In the genomic region with DNA sequence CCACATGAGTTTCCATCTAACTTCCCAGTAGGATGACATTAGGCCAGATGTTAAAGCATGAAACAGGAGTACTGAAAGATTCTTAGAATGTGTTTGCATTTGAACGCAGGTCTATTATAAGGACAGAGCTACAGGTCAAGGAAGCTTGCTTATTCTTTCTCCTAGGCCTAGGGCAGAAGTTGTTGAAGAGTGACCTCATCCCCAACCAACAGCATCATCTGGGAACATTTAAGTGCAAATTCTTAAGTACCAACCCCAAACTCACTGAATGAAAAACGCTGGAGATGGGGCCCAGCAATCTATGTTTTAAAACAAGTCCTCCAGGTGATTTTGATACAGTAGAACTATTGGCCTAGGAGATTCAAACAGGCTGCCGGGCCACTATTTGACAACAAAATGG, we compare ENCODE assay signal across 20 cellular contexts. TPM values are rescaled to one million over a fixed set of nuclear protein-coding genes. Genes with fewer than 3 reads are reported as not detected.
DNase-seq lines count a peak whose midpoint lies in the region; ATAC-seq and TF ChIP-seq lines count a peak whose summit lies in the region.
"Had no signal": no experiment of that assay in that cellular context is flagged by ENCODE, and none has a peak within 500 bp of the region (broad histone marks: within the 10 kb centered on the region; RNA-seq: fewer than 3 reads in every experiment).

No MANE protein-coding gene starts in this region.

- H3K4me1 ChIP-seq in OCI-LY3 (ENCODE audit: low read length): peaks cover 36% of the 10 kb centered on the region
- H3K4me1 ChIP-seq: sigmoid colon had no signal

- H3K9ac ChIP-seq in OCI-LY3 (ENCODE audit: low read length): peak overlapping the region; percentile 44

- H3K27ac Mint-ChIP-seq in activated naive CD8-positive, alpha-beta T cell treated with anti-CD3 and anti-CD28 coated beads for 36 hours: peak overlapping the region; percentile 51
- no peak overlapping the region for H3K27ac Mint-ChIP-seq in activated naive CD8-positive, alpha-beta T cell treated with anti-CD3 and anti-CD28 coated beads, Interleukin-2, amount 50 U/mL, for 24 hours
- H3K27ac Mint-ChIP-seq: activated naive CD4-positive, alpha-beta T cell treated with anti-CD3 and anti-CD28 coated beads, Interleukin-2, amount 50 U/mL, for 24 hours had no signal

- no peak overlapping the region for H2AFZ ChIP-seq in OCI-LY3 (ENCODE audit: low read depth, low read length)
- H2AFZ ChIP-seq: PC-9 had no signal

- no peaks in the 10 kb centered on the region for H4K20me1 ChIP-seq in OCI-LY3 (ENCODE audit: insufficient read depth, low read length)

- DNase-seq in activated naive CD8-positive, alpha-beta T cell treated with anti-CD3 and anti-CD28 coated beads for 36 hours: no peak
- no peak for DNase-seq in activated naive CD8-positive, alpha-beta T cell treated with anti-CD3 and anti-CD28 coated beads, Interleukin-2, amount 50 U/mL, for 24 hours
- DNase-seq in fibroblast of mammary gland (ENCODE audit: low read depth) (peak; percentile 41), sciatic nerve (ENCODE audit: low spot score) (no peak), iPS-NIHi7 (ENCODE audit: extremely low spot score) (no peak), NCI-H1436 (lab: John Stamatoyannopoulos, UW) (no peak), left cardiac atrium (no peak)
- DNase-seq: activated CD4-positive, alpha-beta T cell treated with anti-CD3 and anti-CD28 coated beads, Interleukin-2, amount 50 U/mL, for 1 hour; C1 segment of cervical spinal cord; effector CD8-positive, alpha-beta T cell; immature natural killer cell; naive thymus-derived CD4-positive, alpha-beta T cell; NCI-H748 treated with DMSO at 0.1 percent for 48 hours; PC-9; SIG-M5; sigmoid colon had no signal

- H3K27me3 Mint-ChIP-seq in activated naive CD8-positive, alpha-beta T cell treated with anti-CD3 and anti-CD28 coated beads for 36 hours: no peaks in the 10 kb centered on the region
- no peaks in the 10 kb centered on the region for H3K27me3 Mint-ChIP-seq in activated naive CD8-positive, alpha-beta T cell treated with anti-CD3 and anti-CD28 coated beads, Interleukin-2, amount 50 U/mL, for 24 hours
- H3K27me3 Mint-ChIP-seq: activated naive CD4-positive, alpha-beta T cell treated with anti-CD3 and anti-CD28 coated beads, Interleukin-2, amount 50 U/mL, for 24 hours; naive thymus-derived CD4-positive, alpha-beta T cell had no signal

- H3K27me3 ChIP-seq in OCI-LY3 (ENCODE audit: low read depth, low read length): no peaks in the 10 kb centered on the region
- H3K27me3 ChIP-seq: sigmoid colon had no signal

- no peaks in the 10 kb centered on the region for H3K9me3 Mint-ChIP-seq in activated naive CD8-positive, alpha-beta T cell treated with anti-CD3 and anti-CD28 coated beads for 36 hours
- H3K9me3 Mint-ChIP-seq in activated naive CD8-positive, alpha-beta T cell treated with anti-CD3 and anti-CD28 coated beads, Interleukin-2, amount 50 U/mL, for 24 hours: no peaks in the 10 kb centered on the region
- H3K9me3 Mint-ChIP-seq: activated naive CD4-positive, alpha-beta T cell treated with anti-CD3 and anti-CD28 coated beads, Interleukin-2, amount 50 U/mL, for 24 hours; immature natural killer cell; naive thymus-derived CD4-positive, alpha-beta T cell had no signal

- no peak overlapping the region for H3K4me3 Mint-ChIP-seq in activated naive CD8-positive, alpha-beta T cell treated with anti-CD3 and anti-CD28 coated beads for 36 hours
- H3K4me3 Mint-ChIP-seq in activated naive CD8-positive, alpha-beta T cell treated with anti-CD3 and anti-CD28 coated beads, Interleukin-2, amount 50 U/mL, for 24 hours: no peak overlapping the region
- H3K4me3 Mint-ChIP-seq: activated naive CD4-positive, alpha-beta T cell treated with anti-CD3 and anti-CD28 coated beads, Interleukin-2, amount 50 U/mL, for 24 hours; immature natural killer cell had no signal

- peak overlapping the region; percentile 64 for H3K4me2 ChIP-seq in OCI-LY3 (ENCODE audit: low read length)
- H3K4me2 ChIP-seq: PC-9 had no signal

- H3K79me2 ChIP-seq in OCI-LY3 (ENCODE audit: low read length): no peaks in the 10 kb centered on the region

- peaks cover 33% of the 10 kb centered on the region for H3K4me1 Mint-ChIP-seq in activated naive CD8-positive, alpha-beta T cell treated with anti-CD3 and anti-CD28 coated beads for 36 hours
- peaks cover 33% of the 10 kb centered on the region for H3K4me1 Mint-ChIP-seq in activated naive CD8-positive, alpha-beta T cell treated with anti-CD3 and anti-CD28 coated beads, Interleukin-2, amount 50 U/mL, for 24 hours

- H3K4me3 ChIP-seq in OCI-LY3 (ENCODE audit: low read length) (peak overlapping the region; percentile 44), fibroblast of mammary gland (ENCODE audit: control insufficient read depth, low read depth, low read length) (no peak overlapping the region)
- H3K4me3 ChIP-seq: K562, PC-9, sigmoid colon had no signal

- H3K27ac ChIP-seq in OCI-LY3 (ENCODE audit: low read length): peak overlapping the region; percentile 64
- H3K27ac ChIP-seq: PC-9 had no signal

- H3K36me3 Mint-ChIP-seq in activated naive CD8-positive, alpha-beta T cell treated with anti-CD3 and anti-CD28 coated beads for 36 hours: peaks cover 7% of the 10 kb centered on the region
- peaks cover 34% of the 10 kb centered on the region for H3K36me3 Mint-ChIP-seq in activated naive CD8-positive, alpha-beta T cell treated with anti-CD3 and anti-CD28 coated beads, Interleukin-2, amount 50 U/mL, for 24 hours (ENCODE audit: low read depth)

- intact Hi-C loops in sciatic nerve (cut with DNase I) (loop anchor here (10.0 kb wide), 1 partner anchor 175 kb away; no protein-coding TSS in a partner anchor), left cardiac atrium (cut with DNase I) (no loop called here)

- ATAC-seq in activated naive CD8-positive, alpha-beta T cell treated with anti-CD3 and anti-CD28 coated beads, Interleukin-2, amount 50 U/mL, for 24 hours: no peak
- ATAC-seq in sciatic nerve: peak; percentile 48
- no peak for ATAC-seq in left cardiac atrium
- ATAC-seq: K562; naive thymus-derived CD4-positive, alpha-beta T cell had no signal

- H3K9me3 ChIP-seq in OCI-LY3 (ENCODE audit: insufficient read depth, low read length): no peaks in the 10 kb centered on the region
- H3K9me3 ChIP-seq: sigmoid colon had no signal

- TF ChIP-seq CTCF in OCI-LY3 (IDR thresholded peaks at IDR 0.05; ENCODE audit: low read depth, low read length) (no peak), fibroblast of mammary gland (conservative IDR thresholded peaks at IDR 0.05; ENCODE audit: control insufficient read depth, insufficient read depth, low read depth, low read length) (no peak)

- peaks cover 8% of the 10 kb centered on the region for H3K36me3 ChIP-seq in OCI-LY3 (replicated peaks; ENCODE audit: low read depth, low read length)

RNA-seq across cellular contexts. Expression of a gene that starts 52.4 kb away (rescaled TPM):
- total RNA-seq in activated naive CD8-positive, alpha-beta T cell treated with anti-CD3 and anti-CD28 coated beads for 36 hours: under 1 TPM; 0.10 to 0.36 TPM
- total RNA-seq in sciatic nerve (115 TPM), left cardiac atrium (1 to 10 TPM; 3.1 to 7.5 TPM)
- total RNA-seq: G401, PC-9 had no signal

Comparison
In these comparisons a context has a peak if more than half of its experiments do, and no peak if none do; other contexts are left out.
1. RNA of a gene that starts 52.4 kb away (total RNA-seq): 115 TPM in sciatic nerve (single experiment); 3.1 to 7.5 TPM in left cardiac atrium and 0.10 to 0.36 TPM in activated naive CD8-positive, alpha-beta T cell treated with anti-CD3 and anti-CD28 coated beads for 36 hours; every median in the first group is over 10 times any median in the second.